30 cellular contexts compared by ENCODE assay signal in genomic region chr4:8891646-8892555, GRCh38. TPM values are rescaled to one million over a fixed set of nuclear protein-coding genes. Genes with fewer than 3 reads are reported as not detected.
A peak's percentile ranks its signal among the peaks of the same experiment; 100 is the strongest.
DNase-seq lines count a peak whose midpoint lies in the region; ATAC-seq, FAIRE-seq and TF ChIP-seq lines count a peak whose summit lies in the region.
"Had no signal": no experiment of that assay in that cellular context is flagged by ENCODE, and none has a peak within 500 bp of the region (broad histone marks: within the 10 kb centered on the region; RNA-seq: fewer than 3 reads in every experiment).

No MANE protein-coding gene starts in this region.

- H3K9ac ChIP-seq in HepG2 (ENCODE audit: insufficient read depth, low read depth, low read length) = no peak overlapping the region

- H3K4me3 Mint-ChIP-seq in WTC11 = peak overlapping the region; percentile 50
- H3K4me3 Mint-ChIP-seq in stimulated activated naive B cell treated with anti-CD40 and anti-IgM and Interleukin-4, amounts not matched to agents 10 μg/mL and 1 μg/mL and 100 μg/mL, for 72 hours = peak overlapping the region in 1 of 2 donors; percentile 15
- H3K4me3 Mint-ChIP-seq: activated naive CD4-positive, alpha-beta T cell treated with anti-CD3 and anti-CD28 coated beads, Interleukin-2, amount 10 ng/mL, durations not matched to agents 7 days and 5 days; dendritic cell treated with granulocyte-macrophage colony-stimulating factor and Interleukin-4, amounts not matched to agents 40 ng/mL and 50 ng/mL, for 4 days; stimulated activated naive CD8-positive, alpha-beta T cell treated with anti-CD3 and anti-CD28 coated beads, Interleukin-15, Interleukin-2, amounts not matched to agents 100 ng/mL and 50 ng/mL, for 24 hours had no signal

- TF ChIP-seq EP300 in HepG2 (IDR thresholded peaks at IDR 0.05; ENCODE audit: low read depth in 2 of 2, low read length in 2 of 2) (no peak), HepG2 (CRISPR knock-in tag; IDR thresholded peaks at IDR 0.05; ENCODE audit: borderline replicate concordance) (no peak)

- peaks cover 12 to 74% of the 10 kb centered on the region in 2 experiments; a peak in 4 of 5 replicates for H3K27me3 ChIP-seq in HepG2 (ENCODE audit: control insufficient read depth in 1 of 2, insufficient read depth in 2 of 2, low read length in 2 of 2)
- peaks cover 5 to 10% of the 10 kb centered on the region in 2 donors for H3K27me3 ChIP-seq in right lobe of liver

- H3K36me3 ChIP-seq in HepG2 (replicated peaks in 1 of 2; ENCODE audit: control insufficient read depth in 1 of 2, insufficient read depth in 2 of 2, low read length in 2 of 2) = no peaks in the 10 kb centered on the region
- no peaks in the 10 kb centered on the region for H3K36me3 ChIP-seq in right lobe of liver
- H3K36me3 ChIP-seq: cardiac muscle cell, thyroid gland had no signal

- peaks cover 100% of the 10 kb centered on the region for H3K27me3 Mint-ChIP-seq in WTC11 (ENCODE audit: low read depth)
- peaks cover 68 to 95% of the 10 kb centered on the region in 2 donors for H3K27me3 Mint-ChIP-seq in stimulated activated naive B cell treated with anti-CD40 and anti-IgM and Interleukin-4, amounts not matched to agents 10 μg/mL and 1 μg/mL and 100 μg/mL, for 72 hours

- intact Hi-C loops in HepG2 (cut with micrococcal nuclease; ENCODE audit: unreplicated experiment) = no loop called here
- intact Hi-C loops in right lobe of liver (cut with DNase I) = no loop called here
- intact Hi-C loops in posterior vena cava (cut with DNase I) = no loop called here

- no peak for FAIRE-seq in HepG2 (lab: Jason Lieb, UNC)

- no peak overlapping the region for H2AFZ ChIP-seq in HepG2 (ENCODE audit: low read length)

- H3K4me1 ChIP-seq in HepG2 (ENCODE audit: insufficient read depth, low read length) = peaks cover 5% of the 10 kb centered on the region; the same call in 1 of the 2 replicates
- peaks cover 0 to 3% (median 0%) of the 10 kb centered on the region in 4 donors for H3K4me1 ChIP-seq in right lobe of liver
- H3K4me1 ChIP-seq: thyroid gland had no signal

- H3K36me3 Mint-ChIP-seq in WTC11 = no peaks in the 10 kb centered on the region
- H3K36me3 Mint-ChIP-seq in stimulated activated naive B cell treated with anti-CD40 and anti-IgM and Interleukin-4, amounts not matched to agents 10 μg/mL and 1 μg/mL and 100 μg/mL, for 72 hours = no peaks in the 10 kb centered on the region
- H3K36me3 Mint-ChIP-seq: activated naive CD4-positive, alpha-beta T cell treated with anti-CD3 and anti-CD28 coated beads, Interleukin-2, amount 10 ng/mL, durations not matched to agents 7 days and 5 days had no signal

- POLR2A ChIA-PET in HepG2 (lab: Yijun Ruan, JAX) = no interaction called here
- POLR2A ChIA-PET in WTC11 (lab: Charles Lee) = interaction anchor here (0.6 to 1.7 kb wide), 6 partner anchors 19 to 165 kb away, joined by 3 to 6 read pairs (median 3); no protein-coding TSS in a partner anchor

- in situ Hi-C loops in HepG2 (cut with HindIII; ENCODE audit: extremely low pct_ligation_motif_present, low pct_unique_long_range_greater_than_20kb) = no loop called here

- 53% methylated on average over 38 of the region's 72 CpGs for WGBS in HepG2 (ENCODE audit: low lambda C conversion rate)
- 4% methylated on average over 25 of the region's 72 CpGs for WGBS in right lobe of liver (ENCODE audit: insufficient coverage, low coverage, low lambda C conversion rate, missing lambda C conversion rate)

- H3K4me3 ChIP-seq in HepG2 (replicated peaks in 1 of 3; ENCODE audit: insufficient read depth in 1 of 3, low read depth in 2 of 3, low read length in 3 of 3) (no peak overlapping the region), right lobe of liver (no peak overlapping the region), iPS-18c (ENCODE audit: insufficient read depth, low read depth, low read length) (peak overlapping the region; percentile 25)
- H3K4me3 ChIP-seq: cardiac muscle cell, thyroid gland had no signal

- no peaks in the 10 kb centered on the region for H4K20me1 ChIP-seq in HepG2 (ENCODE audit: insufficient read depth, low read length)

- no peak for ATAC-seq in HepG2
- ATAC-seq in right lobe of liver = no peak
- peak; percentile 14 for ATAC-seq in WTC11
- ATAC-seq in stimulated activated naive B cell treated with anti-CD40 and anti-IgM and Interleukin-4, amounts not matched to agents 10 μg/mL and 1 μg/mL and 100 μg/mL, for 72 hours (replicated peaks) = no peak
- ATAC-seq in GM21381 (IDR thresholded peaks at IDR 0.05; ENCODE audit: unreplicated experiment) = no peak
- ATAC-seq: left lobe of liver, PC-3, right cardiac atrium, Right ventricle myocardium inferior had no signal

- H3K79me2 ChIP-seq in HepG2 (ENCODE audit: insufficient read depth, low read length) = no peaks in the 10 kb centered on the region

- TF ChIP-seq RAD21 in HepG2 (CRISPR knock-in tag; IDR thresholded peaks at IDR 0.05) = no peak

- no peaks in the 10 kb centered on the region for H3K9me3 ChIP-seq in HepG2 (ENCODE audit: low read length)
- no peaks in the 10 kb centered on the region for H3K9me3 ChIP-seq in right lobe of liver
- H3K9me3 ChIP-seq in iPS-18c (ENCODE audit: control insufficient read depth, insufficient read depth, low read length) = peaks cover 2% of the 10 kb centered on the region
- H3K9me3 ChIP-seq: thyroid gland had no signal

- no TSS peak for BruUV-seq in HepG2 (replicated peaks; lab: Mats Ljungman, UMichigan)

- H3K27ac ChIP-seq in HepG2 (ENCODE audit: extremely low read length, insufficient read depth, low read length) = no peak overlapping the region
- no peak overlapping the region for H3K27ac ChIP-seq in right lobe of liver
- H3K27ac ChIP-seq: C4-2B, cardiac muscle cell, thyroid gland had no signal

- CTCF ChIA-PET in HepG2 (lab: Yijun Ruan, JAX; ENCODE audit: low intra/inter-chr PET ratio, low total read pairs) = no interaction called here
- CTCF ChIA-PET in WTC11 (lab: Charles Lee) = interaction anchor here (1.0 to 2.0 kb wide), 9 partner anchors 24 to 284 kb away, joined by 3 to 15 read pairs (median 4); no protein-coding TSS in a partner anchor

- TF ChIP-seq POLR2A in HepG2 (IDR thresholded peaks at IDR 0.05; ENCODE audit: insufficient read depth in 1 of 2, low read depth in 2 of 2, low read length in 2 of 2) (no peak), right lobe of liver (IDR thresholded peaks at IDR 0.05) (no peak)

- TF ChIP-seq CTCF in HepG2 (CRISPR knock-in tag; IDR thresholded peaks at IDR 0.05) (no peak), right lobe of liver (IDR thresholded peaks at IDR 0.05) (no peak), WTC11 (IDR thresholded peaks at IDR 0.05) (no peak)

- H3K4me2 ChIP-seq in HepG2 (ENCODE audit: low read depth, low read length) = no peak overlapping the region

- H3K27ac Mint-ChIP-seq in WTC11 = no peak overlapping the region
- peak overlapping the region; percentile 65 for H3K27ac Mint-ChIP-seq in stimulated activated naive B cell treated with anti-CD40 and anti-IgM and Interleukin-4, amounts not matched to agents 10 μg/mL and 1 μg/mL and 100 μg/mL, for 72 hours
- H3K27ac Mint-ChIP-seq: activated naive CD4-positive, alpha-beta T cell treated with anti-CD3 and anti-CD28 coated beads, Interleukin-2, amount 10 ng/mL, durations not matched to agents 7 days and 5 days; dendritic cell treated with granulocyte-macrophage colony-stimulating factor and Interleukin-4, amounts not matched to agents 40 ng/mL and 50 ng/mL, for 4 days; immature natural killer cell had no signal

- DNase-seq in HepG2 (ENCODE audit: low spot score) (no peak), right lobe of liver (no peak), WTC11 (ENCODE audit: low spot score) (peak; percentile 71), posterior vena cava (ENCODE audit: low spot score) (no peak)
- DNase-seq in stimulated activated naive B cell treated with anti-CD40 and anti-IgM and Interleukin-4, amounts not matched to agents 10 μg/mL and 1 μg/mL and 100 μg/mL, for 72 hours = no peak
- DNase-seq: activated CD8-positive, alpha-beta memory T cell treated with anti-CD3 and anti-CD28 coated beads for 24 hours; activated naive CD4-positive, alpha-beta T cell treated with anti-CD3 and anti-CD28 coated beads, Interleukin-2, amount 10 ng/mL, durations not matched to agents 7 days and 5 days; activated T-cell treated with anti-CD3 and anti-CD28 coated beads, Interleukin-2, amount 50 U/mL, for 48 hours; amniotic stem cell; Calu3; HCEC 1CT; immature natural killer cell; mesenchymal stem cell; NCI-H1436; NCI-H510A treated with DMSO at 0.1 percent for 48 hours; PC-3; stimulated activated CD4-positive, alpha-beta T cell treated with anti-CD3 and anti-CD28 coated beads, Interleukin-12 subunit alpha, Interleukin-12 subunit beta, amount 100 ng/mL, for 4 hours; thyroid gland had no signal

- H3K4me1 Mint-ChIP-seq in WTC11 = peaks cover 25% of the 10 kb centered on the region
- peaks cover 4 to 7% of the 10 kb centered on the region in 2 donors for H3K4me1 Mint-ChIP-seq in stimulated activated naive B cell treated with anti-CD40 and anti-IgM and Interleukin-4, amounts not matched to agents 10 μg/mL and 1 μg/mL and 100 μg/mL, for 72 hours
- H3K4me1 Mint-ChIP-seq: activated naive CD4-positive, alpha-beta T cell treated with anti-CD3 and anti-CD28 coated beads, Interleukin-2, amount 10 ng/mL, durations not matched to agents 7 days and 5 days; immature natural killer cell had no signal

- H3K9me3 Mint-ChIP-seq in WTC11 = 0 out of 2 replicates have a peak, but pooled peaks cover under 1% of the 10 kb centered on the region
- H3K9me3 Mint-ChIP-seq in stimulated activated naive B cell treated with anti-CD40 and anti-IgM and Interleukin-4, amounts not matched to agents 10 μg/mL and 1 μg/mL and 100 μg/mL, for 72 hours = peaks cover 0 to 3% of the 10 kb centered on the region in 2 donors
- H3K9me3 Mint-ChIP-seq: activated naive CD4-positive, alpha-beta T cell treated with anti-CD3 and anti-CD28 coated beads, Interleukin-2, amount 10 ng/mL, durations not matched to agents 7 days and 5 days; dendritic cell treated with granulocyte-macrophage colony-stimulating factor and Interleukin-4, amounts not matched to agents 40 ng/mL and 50 ng/mL, for 4 days; immature natural killer cell; stimulated activated naive CD8-positive, alpha-beta T cell treated with anti-CD3 and anti-CD28 coated beads, Interleukin-15, Interleukin-2, amounts not matched to agents 100 ng/mL and 50 ng/mL, for 24 hours had no signal

RNA-seq across cellular contexts. Expression of gene HMX1, which starts 20.3 kb away (rescaled TPM):
- total RNA-seq in HepG2 (2016; rRNA removed; fragmentation: Illumina TruSeq; extraction: Trizol) (not detected in 2 replicates), right lobe of liver (not detected), WTC11 (2021) (6.9 to 10.0 TPM (median 7.8 TPM) in 3 replicates), posterior vena cava (under 1 TPM in 1 of 2 donors, not detected in 1; 0.19 TPM)
- total RNA-seq in HepG2 (2016; cell fraction: cytosol; rRNA removed; fragmentation: Illumina TruSeq; extraction: Trizol; ENCODE audit: low read depth) = not detected in 2 replicates
- total RNA-seq in HepG2 (2016; cell fraction: insoluble cytoplasmic fraction; rRNA removed; fragmentation: Illumina TruSeq; extraction: Trizol) = not detected in 2 replicates
- not detected in 2 replicates for total RNA-seq in HepG2 (2016; cell fraction: membrane; rRNA removed; fragmentation: Illumina TruSeq; extraction: Trizol)
- not detected in 2 replicates for total RNA-seq in HepG2 (2016; cell fraction: nucleus; rRNA removed; fragmentation: Illumina TruSeq; extraction: Trizol)
- polyA plus RNA-seq in HepG2 (2011; rRNA removed) = not detected in 2 replicates
- not detected in 2 replicates for polyA plus RNA-seq in HepG2 (2011; cell fraction: cytosol; rRNA removed)
- not detected in 2 replicates for polyA plus RNA-seq in HepG2 (2011; cell fraction: nucleus; rRNA removed)
- polyA plus RNA-seq in HepG2 (2012) = not detected in 2 replicates
- not detected in 2 replicates for polyA plus RNA-seq in HepG2 (2016; cell fraction: cytosol; fragmentation: Illumina TruSeq; extraction: Trizol; ENCODE audit: low read depth)
- polyA plus RNA-seq in HepG2 (2016; cell fraction: insoluble cytoplasmic fraction; fragmentation: Illumina TruSeq; extraction: Trizol; ENCODE audit: low read depth) = not detected in 2 replicates
- polyA plus RNA-seq in HepG2 (2016; cell fraction: membrane; fragmentation: Illumina TruSeq; extraction: Trizol; ENCODE audit: low read depth) = not detected in 2 replicates
- not detected in 2 replicates for polyA plus RNA-seq in HepG2 (2016; cell fraction: nucleus; fragmentation: Illumina TruSeq; extraction: Trizol; ENCODE audit: insufficient read depth, low read depth)
- polyA minus RNA-seq in HepG2 (2011; rRNA and poly(A)+ RNA removed; ENCODE audit: low replicate concordance) = not detected in 2 replicates
- polyA minus RNA-seq in HepG2 (2011; cell fraction: cytosol; rRNA and poly(A)+ RNA removed) = not detected in 2 replicates
- polyA minus RNA-seq in HepG2 (2011; cell fraction: nucleus; rRNA and poly(A)+ RNA removed) = not detected in 2 replicates
- total RNA-seq: Calu3, cardiac muscle cell, fibroblast of lung, glomerular endothelial cell, left lobe of liver, M059J, PC-3, right cardiac atrium, Right ventricle myocardium inferior had no signal
- polyA plus RNA-seq: fibroblast of lung, immature natural killer cell, right cardiac atrium had no signal

Comparison
In these comparisons a context has a peak if more than half of its experiments do, and no peak if none do; other contexts are left out.
1. Of the 50 proteins assayed by ChIP-seq in both HepG2 and WTC11: peak only in HepG2: none; only in WTC11: AFF4, CREB1, E2F5, FOXK1, FOXP1, FOXP4 and 11 more; in both: none; in neither: 33.